In genomic region chr2:172614932-172615331, GRCh38 we compare ENCODE assay signal across 26 cellular contexts. TPM values are rescaled to one million over a fixed set of nuclear protein-coding genes. Genes with fewer than 3 reads are reported as not detected.
DNase-seq lines count a peak whose midpoint lies in the region; ATAC-seq and TF ChIP-seq lines count a peak whose summit lies in the region.
"Had no signal": no experiment of that assay in that cellular context is flagged by ENCODE, and none has a peak within 500 bp of the region (broad histone marks: within the 10 kb centered on the region; RNA-seq: fewer than 3 reads in every experiment).

No MANE protein-coding gene starts in this region.

- 74 to 81% methylated on average over 6 of the region's 6 CpGs for WGBS in heart right ventricle, 2 donors

- in situ Hi-C loops in brain microvascular endothelial cell (cut with HindIII; ENCODE audit: low pct_ligation_motif_present, low sequenced_read_pairs) = no loop called here

- DNase-seq in cardiac muscle cell (ENCODE audit: low read depth in 1 of 2, low spot score in 1 of 2) (no peak), heart right ventricle (no peak), brain microvascular endothelial cell (peak; percentile 22), iris pigment epithelial cell (ENCODE audit: low read depth) (peak; percentile 26), NCI-H2081 (lab: John Stamatoyannopoulos, UW) (no peak), medulla oblongata (ENCODE audit: extremely low spot score) (no peak), DMS114 treated with DMSO at 0.1 percent for 48 hours (lab: John Stamatoyannopoulos, UW; ENCODE audit: unreplicated experiment) (no peak)
- DNase-seq: Caco-2; CD8-positive, alpha-beta T cell; DMS 273 treated with DMSO at 0.1 percent for 48 hours; DMS79 treated with DMSO at 0.1 percent for 48 hours; H7; KBM-7; MV-4-11; NCI-H1105; NCI-H146; NCI-H2029; NCI-H2227 treated with DMSO at 0.1 percent for 48 hours; NCI-H524; NCI-H748 treated with DMSO at 0.1 percent for 48 hours; PC-3; SJCRH30 had no signal

- H3K9me3 ChIP-seq in cardiac muscle cell (ENCODE audit: low read depth) (no peaks in the 10 kb centered on the region), heart right ventricle (no peaks in the 10 kb centered on the region)
- H3K9me3 ChIP-seq: Caco-2, SJCRH30 had no signal

- TF ChIP-seq CTCF in cardiac muscle cell (IDR thresholded peaks at IDR 0.05; ENCODE audit: low read depth, low read length) (no peak), heart right ventricle (IDR thresholded peaks at IDR 0.05) (no peak), brain microvascular endothelial cell (IDR thresholded peaks at IDR 0.05; ENCODE audit: low read depth, low read length, missing control alignments) (no peak)

- H3K36me3 ChIP-seq in cardiac muscle cell = peaks cover 26% of the 10 kb centered on the region
- peaks cover 0 to 30% (median 0%) of the 10 kb centered on the region in 9 donors for H3K36me3 ChIP-seq in heart right ventricle
- H3K36me3 ChIP-seq in brain microvascular endothelial cell (replicated peaks) = no peaks in the 10 kb centered on the region
- H3K36me3 ChIP-seq: SJCRH30 had no signal

- ATAC-seq in heart right ventricle = no peak
- ATAC-seq in HG02884 (IDR thresholded peaks at IDR 0.05; ENCODE audit: unreplicated experiment) = no peak
- ATAC-seq: CD8-positive, alpha-beta T cell; PC-3; Right ventricle myocardium inferior had no signal

- H3K4me1 ChIP-seq in cardiac muscle cell (ENCODE audit: low read depth) (peaks cover 10% of the 10 kb centered on the region), heart right ventricle (no peaks in the 10 kb centered on the region)
- H3K4me1 ChIP-seq: Caco-2, SJCRH30 had no signal

- H3K4me3 ChIP-seq in cardiac muscle cell = no peak overlapping the region
- no peak overlapping the region for H3K4me3 ChIP-seq in heart right ventricle
- no peak overlapping the region for H3K4me3 ChIP-seq in brain microvascular endothelial cell (ENCODE audit: low read depth, low read length)
- H3K4me3 ChIP-seq: SJCRH30 had no signal

- H3K27me3 ChIP-seq in cardiac muscle cell = no peaks in the 10 kb centered on the region
- no peaks in the 10 kb centered on the region for H3K27me3 ChIP-seq in heart right ventricle
- no peaks in the 10 kb centered on the region for H3K27me3 ChIP-seq in brain microvascular endothelial cell (replicated peaks)
- H3K27me3 ChIP-seq: SJCRH30 had no signal

- intact Hi-C loops in heart right ventricle (cut with DNase I) = no loop called here

- peak overlapping the region; percentile 83 for H3K27ac ChIP-seq in cardiac muscle cell
- no peak overlapping the region for H3K27ac ChIP-seq in heart right ventricle
- no peak overlapping the region for H3K27ac ChIP-seq in brain microvascular endothelial cell
- H3K27ac ChIP-seq: 22Rv1, C4-2B, SJCRH30 had no signal

RNA-seq across cellular contexts. Expression of gene PDK1, which starts 59.0 kb away (rescaled TPM):
- total RNA-seq in cardiac muscle cell (619 and 1,005 TPM in 2 replicates), heart right ventricle (100 to 1,000 TPM in 1 of 10 donors, 10 to 100 TPM in 9; 34.8 to 106 (median 54.3) TPM)
- polyA plus RNA-seq in cardiac muscle cell (383 and 432 TPM in 2 replicates), heart right ventricle (1 to 10 TPM; 4.2 to 9.8 TPM)

Comparison
In these comparisons a context has a peak if more than half of its experiments do, and no peak if none do; other contexts are left out.
1. DNase-seq: peak in brain microvascular endothelial cell (single experiment) and iris pigment epithelial cell (single experiment); none in cardiac muscle cell (0 of 2), heart right ventricle (0 of 2), NCI-H2081 (0 of 2), medulla oblongata (single experiment) and DMS114 treated with DMSO at 0.1 percent for 48 hours (single experiment).